In genomic region chr1:227762231-227762911, GRCh38 we compare ENCODE assay signal across 8 cellular contexts. TPM values are rescaled to one million over a fixed set of nuclear protein-coding genes. Genes with fewer than 3 reads are reported as not detected.
DNase-seq lines count a peak whose midpoint lies in the region; ATAC-seq, FAIRE-seq and TF ChIP-seq lines count a peak whose summit lies in the region.

No MANE protein-coding gene starts in this region.

- H2AFZ ChIP-seq in SU-DHL-6 (ENCODE audit: low read depth, low read length, severe bottlenecking), result no peak overlapping the region

- peak; percentile 75 for ATAC-seq in HG02798 (IDR thresholded peaks at IDR 0.05; ENCODE audit: poor library complexity, unreplicated experiment)
- peak; percentile 44 to 64 for ATAC-seq in activated naive CD4-positive, alpha-beta T cell treated with anti-CD3 and anti-CD28 coated beads, Interleukin-2, amount 50 U/mL, for 72 hours
- ATAC-seq in Right ventricle myocardium inferior, result peak; percentile 87

- no peak overlapping the region for H3K4me3 ChIP-seq in SU-DHL-6 (ENCODE audit: insufficient read depth, low read length, poor library complexity, severe bottlenecking)

- peak; percentile 87 for FAIRE-seq in GM12891 (lab: Jason Lieb, UNC)

- H3K4me3 Mint-ChIP-seq in progenitor cell of endocrine pancreas (ENCODE audit: low read depth) (no peak overlapping the region), type B pancreatic cell (no peak overlapping the region)

- intact Hi-C loops in Right ventricle myocardium inferior (cut with DNase I), result loop anchor here (1.0 to 10.0 kb wide), 2 partner anchors 184 to 322 kb away; partner anchors contain the start of gene ARF1

- 0 out of 2 replicates have a peak, but pooled peaks cover 7% of the 10 kb centered on the region for H3K79me2 ChIP-seq in SU-DHL-6 (ENCODE audit: insufficient read depth, low read length)

- DNase-seq in GM12891 (ENCODE audit: insufficient read length, low spot score) (peak; percentile 95), NCI-H1436 (lab: John Stamatoyannopoulos, UW) (peak; percentile 92), Right ventricle myocardium inferior (ENCODE audit: missing footprints) (peak; percentile 92), progenitor cell of endocrine pancreas (ENCODE audit: low spot score, unreplicated experiment) (peak; percentile 73), type B pancreatic cell (ENCODE audit: extremely low spot score, unreplicated experiment) (peak; percentile 91)
- peak; percentile 81 for DNase-seq in activated naive CD4-positive, alpha-beta T cell treated with anti-CD3 and anti-CD28 coated beads, Interleukin-2, amount 50 U/mL, for 72 hours (ENCODE audit: low spot score in 2 of 2)

- no peak for TF ChIP-seq POLR2A in GM12891 (IDR thresholded peaks at IDR 0.05; ENCODE audit: low read depth, low read length)

- no peaks in the 10 kb centered on the region for H3K9me2 ChIP-seq in SU-DHL-6 (replicated peaks; ENCODE audit: insufficient read depth, low read length)

- H3K9ac ChIP-seq in SU-DHL-6 (ENCODE audit: low read length), result no peak overlapping the region

- H4K20me1 ChIP-seq in SU-DHL-6 (ENCODE audit: low read depth, low read length), result no peaks in the 10 kb centered on the region

- no peaks in the 10 kb centered on the region for H3K36me3 ChIP-seq in SU-DHL-6 (ENCODE audit: low read length)

- peaks cover 11 to 36% of the 10 kb centered on the region in 2 donors for H3K36me3 Mint-ChIP-seq in activated naive CD4-positive, alpha-beta T cell treated with anti-CD3 and anti-CD28 coated beads, Interleukin-2, amount 50 U/mL, for 72 hours
- H3K36me3 Mint-ChIP-seq in progenitor cell of endocrine pancreas (ENCODE audit: insufficient read depth) (peaks cover 9% of the 10 kb centered on the region), type B pancreatic cell (peaks cover 18% of the 10 kb centered on the region)

- H3K4me1 Mint-ChIP-seq in progenitor cell of endocrine pancreas (ENCODE audit: low read depth) (peaks cover 3% of the 10 kb centered on the region), type B pancreatic cell (ENCODE audit: unreplicated experiment) (no peaks in the 10 kb centered on the region)

- no peak overlapping the region for H3K4me2 ChIP-seq in SU-DHL-6 (ENCODE audit: low read depth, low read length, poor library complexity, severe bottlenecking)

- no peak overlapping the region for H3K27ac ChIP-seq in SU-DHL-6 (ENCODE audit: low read depth, low read length)

- TF ChIP-seq CTCF in SU-DHL-6 (IDR thresholded peaks at IDR 0.05; ENCODE audit: insufficient read depth, low read length, poor library complexity, severe bottlenecking) (peak; percentile 74), progenitor cell of endocrine pancreas (IDR thresholded peaks at IDR 0.05; ENCODE audit: unreplicated experiment) (peak; percentile 89), type B pancreatic cell (conservative IDR thresholded peaks at IDR 0.05) (peak; percentile 94)

- no peaks in the 10 kb centered on the region for H3K27me3 ChIP-seq in SU-DHL-6 (ENCODE audit: low read length)

- peak overlapping the region in 1 of 2 donors; percentile 50 for H3K27ac Mint-ChIP-seq in activated naive CD4-positive, alpha-beta T cell treated with anti-CD3 and anti-CD28 coated beads, Interleukin-2, amount 50 U/mL, for 72 hours
- no peak overlapping the region for H3K27ac Mint-ChIP-seq in progenitor cell of endocrine pancreas
- no peak overlapping the region for H3K27ac Mint-ChIP-seq in type B pancreatic cell

- no peaks in the 10 kb centered on the region for H3K27me3 Mint-ChIP-seq in progenitor cell of endocrine pancreas
- H3K27me3 Mint-ChIP-seq in type B pancreatic cell, result peaks cover 4% of the 10 kb centered on the region

- H3K9me3 Mint-ChIP-seq in activated naive CD4-positive, alpha-beta T cell treated with anti-CD3 and anti-CD28 coated beads, Interleukin-2, amount 50 U/mL, for 72 hours, result peaks cover 0 to 4% of the 10 kb centered on the region in 2 donors
- H3K9me3 Mint-ChIP-seq in progenitor cell of endocrine pancreas (ENCODE audit: low read depth) (no peaks in the 10 kb centered on the region), type B pancreatic cell (no peaks in the 10 kb centered on the region)

- H3F3A ChIP-seq in SU-DHL-6 (ENCODE audit: insufficient read depth), result no peaks in the 10 kb centered on the region

- no peaks in the 10 kb centered on the region for H3K9me3 ChIP-seq in SU-DHL-6 (ENCODE audit: insufficient read depth, low read length)

TF ChIP-seq in GM12891, 5 proteins besides CTCF, POLR2A, EP300 and RAD21:
- no peak for TF ChIP-seq TAF1 (IDR thresholded peaks at IDR 0.05; ENCODE audit: low read depth, low read length)
- no peak for TF ChIP-seq POU2F2 (IDR thresholded peaks at IDR 0.05; ENCODE audit: low read depth, low read length)
- TF ChIP-seq PAX5 (IDR thresholded peaks at IDR 0.05; ENCODE audit: insufficient read depth, low read length, severe bottlenecking), result no peak
- TF ChIP-seq POLR2AphosphoS5 (IDR thresholded peaks at IDR 0.05; ENCODE audit: low read depth, low read length), result no peak
- TF ChIP-seq SPI1 (IDR thresholded peaks at IDR 0.05; ENCODE audit: low read depth, low read length), result no peak
TF ChIP-seq in GM12891: peak in this region for 0.

RNA-seq across cellular contexts. Expression of gene SNAP47, which starts 27.1 kb away (rescaled TPM):
- 21.8 TPM for polyA plus RNA-seq in GM12891 (2012; ENCODE audit: low read depth, missing spikeins)
- 10 to 100 TPM; 33.8 to 35.8 TPM for total RNA-seq in activated naive CD4-positive, alpha-beta T cell treated with anti-CD3 and anti-CD28 coated beads, Interleukin-2, amount 50 U/mL, for 72 hours
- total RNA-seq in Right ventricle myocardium inferior (30.1 TPM), progenitor cell of endocrine pancreas (38.8 and 39.6 TPM in 2 replicates), type B pancreatic cell (ENCODE audit: low replicate concordance) (32.4 and 46.2 TPM in 2 replicates)

RNA-seq across cellular contexts. Expression of gene JMJD4, which starts 27.3 kb away (rescaled TPM):
- polyA plus RNA-seq in GM12891 (2012; ENCODE audit: low read depth, missing spikeins), result 10.5 TPM
- 10 to 100 TPM in 1 of 2 donors, 1 to 10 TPM in 1; 7.2 to 14.8 TPM for total RNA-seq in activated naive CD4-positive, alpha-beta T cell treated with anti-CD3 and anti-CD28 coated beads, Interleukin-2, amount 50 U/mL, for 72 hours
- total RNA-seq in Right ventricle myocardium inferior, result 7.1 TPM
- 20.7 and 26.4 TPM in 2 replicates for total RNA-seq in progenitor cell of endocrine pancreas
- 23.5 and 25.4 TPM in 2 replicates for total RNA-seq in type B pancreatic cell (ENCODE audit: low replicate concordance)

RNA-seq across cellular contexts. Expression of gene PRSS38, which starts 53.1 kb away (rescaled TPM):
- not detected for polyA plus RNA-seq in GM12891 (2012; ENCODE audit: low read depth, missing spikeins)
- total RNA-seq in activated naive CD4-positive, alpha-beta T cell treated with anti-CD3 and anti-CD28 coated beads, Interleukin-2, amount 50 U/mL, for 72 hours, result not detected
- total RNA-seq in Right ventricle myocardium inferior (not detected), progenitor cell of endocrine pancreas (not detected in 2 replicates), type B pancreatic cell (ENCODE audit: low replicate concordance) (not detected in 2 replicates)
